14 cellular contexts compared by ENCODE assay signal in genomic region chr6:16043171-16044142, GRCh38.
A peak's percentile ranks its signal among the peaks of the same experiment; 100 is the strongest.
DNase-seq lines count a peak whose midpoint lies in the region; ATAC-seq and TF ChIP-seq lines count a peak whose summit lies in the region.
"Had no signal": no experiment of that assay in that cellular context is flagged by ENCODE, and none has a peak within 500 bp of the region (broad histone marks: within the 10 kb centered on the region; RNA-seq: fewer than 3 reads in every experiment).

No MANE protein-coding gene starts in this region.

- H3F3A ChIP-seq in MM.1S (ENCODE audit: insufficient read depth, low read length): no peaks in the 10 kb centered on the region

- H3K27me3 ChIP-seq in MM.1S (replicated peaks; ENCODE audit: insufficient read depth, low read length): no peaks in the 10 kb centered on the region
- H3K27me3 ChIP-seq: cardiac muscle cell, spleen had no signal

- H3K4me2 ChIP-seq in MM.1S (ENCODE audit: low read depth, low read length): peak overlapping the region; percentile 25; the same call in 1 of the 2 replicates

- H3K4me3 ChIP-seq in MM.1S (ENCODE audit: low read length): no peak overlapping the region
- H3K4me3 ChIP-seq: cardiac muscle cell, spleen had no signal

- H3K9me3 ChIP-seq in MM.1S (replicated peaks; ENCODE audit: insufficient read depth, low read length): no peaks in the 10 kb centered on the region

- TF ChIP-seq CTCF in MM.1S (IDR thresholded peaks at IDR 0.05; ENCODE audit: low read length): no peak

- peaks cover 10% of the 10 kb centered on the region for H3K4me1 ChIP-seq in MM.1S (ENCODE audit: low read length)

- H3K9ac ChIP-seq in MM.1S (ENCODE audit: low read length): no peak overlapping the region

- no peaks in the 10 kb centered on the region for H4K20me1 ChIP-seq in MM.1S (ENCODE audit: insufficient read depth, low read length)

- no peaks in the 10 kb centered on the region for H3K36me3 ChIP-seq in MM.1S (replicated peaks; ENCODE audit: insufficient read depth, low read length)
- H3K36me3 ChIP-seq: cardiac muscle cell, spleen had no signal

- peak; percentile 75 for ATAC-seq in GM18517 (IDR thresholded peaks at IDR 0.05; ENCODE audit: unreplicated experiment)
- peak; percentile 80 for ATAC-seq in GM21717 (IDR thresholded peaks at IDR 0.05; ENCODE audit: unreplicated experiment)
- no peak for ATAC-seq in GM18867 (IDR thresholded peaks at IDR 0.05; ENCODE audit: unreplicated experiment)

- no peak overlapping the region for H3K27ac ChIP-seq in MM.1S (ENCODE audit: low read length)
- H3K27ac ChIP-seq: cardiac muscle cell, spleen had no signal

- no peak overlapping the region for H2AFZ ChIP-seq in MM.1S (ENCODE audit: low read length)

- DNase-seq in MM.1S: no peak
- DNase-seq in mucosa of gallbladder (ENCODE audit: low spot score): peak; percentile 21
- no peak for DNase-seq in activated naive CD4-positive, alpha-beta T cell treated with Interleukin-2 at 50 U/mL for 16 hours
- DNase-seq in T1000 (lab: John Stamatoyannopoulos, UW): no peak
- DNase-seq in DMS 273 (lab: John Stamatoyannopoulos, UW; ENCODE audit: unreplicated experiment): no peak
- DNase-seq: activated T-cell treated with anti-CD3 and anti-CD28 coated beads for 4 hours, Calu3, NCI-H526, spleen, T-helper 2 cell had no signal

- H3K9me2 ChIP-seq in MM.1S (replicated peaks; ENCODE audit: insufficient read depth, low read length): no peaks in the 10 kb centered on the region

- H3K79me2 ChIP-seq in MM.1S (ENCODE audit: low read length): no peaks in the 10 kb centered on the region
